Comparison of ENCODE assay signal across 28 cellular contexts in genomic region chr2:174286172-174286571, GRCh38. TPM values are rescaled to one million over a fixed set of nuclear protein-coding genes. Genes with fewer than 3 reads are reported as not detected.
"Had no signal": no experiment of that assay in that cellular context is flagged by ENCODE, and none has a peak within 500 bp of the region (broad histone marks: within the 10 kb centered on the region; RNA-seq: fewer than 3 reads in every experiment).

No MANE protein-coding gene starts in this region.

- H3K27ac Mint-ChIP-seq: activated CD4-positive, alpha-beta T cell treated with anti-CD3 and anti-CD28 coated beads, Interleukin-2, amount 10 ng/mL, durations not matched to agents 24 days and 14 days; activated CD8-positive, alpha-beta memory T cell treated with anti-CD3 and anti-CD28 coated beads, Interleukin-2, amount 10 ng/mL, durations not matched to agents 7 days and 5 days; activated naive CD4-positive, alpha-beta T cell treated with anti-CD3 and anti-CD28 coated beads, Interleukin-2, amount 50 U/mL, for 24 hours; activated T-cell treated with anti-CD3 and anti-CD28 coated beads, Interleukin-2, amount 50 U/mL, for 24 hours; activated T-helper 1 cell treated with anti-CD3 and anti-CD28 coated beads, Interleukin-12 subunit alpha, Interleukin-12 subunit beta, Interleukin-2, Interleukin-4 antibody, amounts not matched to agents 30 ng/mL and 10 ng/mL and 1 ng/mL, durations not matched to agents 14 hours and 24 hours and 36 hours had no signal

- DNase-seq: activated CD4-positive, alpha-beta T cell treated with anti-CD3 and anti-CD28 coated beads for 1 hour; activated CD4-positive, alpha-beta T cell treated with anti-CD3 and anti-CD28 coated beads, Interleukin-2, amount 10 ng/mL, durations not matched to agents 24 days and 14 days; activated CD4-positive, alpha-beta T cell treated with anti-CD3 and anti-CD28 coated beads, Interleukin-2, amount 50 U/mL, for 48 hours; activated CD8-positive, alpha-beta memory T cell treated with anti-CD3 and anti-CD28 coated beads, Interleukin-2, amount 10 ng/mL, durations not matched to agents 7 days and 5 days; activated effector memory CD4-positive, alpha-beta T cell treated with Interleukin-2 at 50 U/mL for 16 hours; activated naive CD4-positive, alpha-beta T cell; activated T-cell treated with anti-CD3 and anti-CD28 coated beads, Interleukin-2, amount 50 U/mL, for 24 hours; aorta; body of pancreas; Karpas-422; MM.1S; NCI-H1105 treated with DMSO at 0.1 percent for 48 hours; NCI-H1436 treated with DMSO at 0.1 percent for 48 hours; NCI-H1930; NCI-H510A; NCI-H526 treated with DMSO at 0.1 percent for 48 hours; NK-92 treated with Interleukin-12 subunit alpha and Interleukin-12 subunit beta, amount 100 ng/mL, for 24 hours; Peyer's patch; Right ventricle myocardium superior; SJCRH30; SK-N-SH; SW 1271 had no signal

- ATAC-seq: activated CD8-positive, alpha-beta memory T cell treated with anti-CD3 and anti-CD28 coated beads, Interleukin-2, amount 10 ng/mL, durations not matched to agents 7 days and 5 days; body of pancreas; K562 had no signal

- H3K36me3 Mint-ChIP-seq: activated CD8-positive, alpha-beta memory T cell treated with anti-CD3 and anti-CD28 coated beads, Interleukin-2, amount 10 ng/mL, durations not matched to agents 7 days and 5 days; activated naive CD4-positive, alpha-beta T cell treated with anti-CD3 and anti-CD28 coated beads, Interleukin-2, amount 50 U/mL, for 24 hours had no signal

- H3K4me1 Mint-ChIP-seq: activated CD4-positive, alpha-beta T cell treated with anti-CD3 and anti-CD28 coated beads, Interleukin-2, amount 10 ng/mL, durations not matched to agents 24 days and 14 days; activated CD8-positive, alpha-beta memory T cell treated with anti-CD3 and anti-CD28 coated beads, Interleukin-2, amount 10 ng/mL, durations not matched to agents 7 days and 5 days; activated naive CD4-positive, alpha-beta T cell treated with anti-CD3 and anti-CD28 coated beads, Interleukin-2, amount 50 U/mL, for 24 hours; central memory CD8-positive, alpha-beta T cell had no signal

- H3K9me3 Mint-ChIP-seq: activated naive CD4-positive, alpha-beta T cell treated with anti-CD3 and anti-CD28 coated beads, Interleukin-2, amount 50 U/mL, for 24 hours; activated T-cell treated with anti-CD3 and anti-CD28 coated beads, Interleukin-2, amount 50 U/mL, for 24 hours; central memory CD8-positive, alpha-beta T cell had no signal

- H3K4me3 Mint-ChIP-seq: activated CD4-positive, alpha-beta T cell treated with anti-CD3 and anti-CD28 coated beads, Interleukin-2, amount 10 ng/mL, durations not matched to agents 24 days and 14 days; activated CD8-positive, alpha-beta memory T cell treated with anti-CD3 and anti-CD28 coated beads, Interleukin-2, amount 10 ng/mL, durations not matched to agents 7 days and 5 days; activated naive CD4-positive, alpha-beta T cell treated with anti-CD3 and anti-CD28 coated beads, Interleukin-2, amount 50 U/mL, for 24 hours; activated T-cell treated with anti-CD3 and anti-CD28 coated beads, Interleukin-2, amount 50 U/mL, for 24 hours; activated T-helper 1 cell treated with anti-CD3 and anti-CD28 coated beads, Interleukin-12 subunit alpha, Interleukin-12 subunit beta, Interleukin-2, Interleukin-4 antibody, amounts not matched to agents 30 ng/mL and 10 ng/mL and 1 ng/mL, durations not matched to agents 14 hours and 24 hours and 36 hours; central memory CD8-positive, alpha-beta T cell had no signal

RNA-seq across cellular contexts. Expression of gene SP9, which starts 48.6 kb away (rescaled TPM):
- total RNA-seq: activated CD4-positive, alpha-beta T cell treated with anti-CD3 and anti-CD28 coated beads, Interleukin-2, amount 10 ng/mL, durations not matched to agents 24 days and 14 days; activated CD8-positive, alpha-beta memory T cell treated with anti-CD3 and anti-CD28 coated beads, Interleukin-2, amount 10 ng/mL, durations not matched to agents 7 days and 5 days; activated T-helper 1 cell treated with anti-CD3 and anti-CD28 coated beads, Interleukin-12 subunit alpha, Interleukin-12 subunit beta, Interleukin-2, Interleukin-4 antibody, amounts not matched to agents 30 ng/mL and 10 ng/mL and 1 ng/mL, durations not matched to agents 14 hours and 24 hours and 36 hours; aorta; body of pancreas; bronchial epithelial cell; Peyer's patch; Right ventricle myocardium superior; T-helper 1 cell treated with Interleukin-12 subunit alpha and Interleukin-12 subunit beta and Interleukin-4 antibody, amounts not matched to agents 30 ng/mL and 1 ng/mL, for 36 hours had no signal
